Comparison of ENCODE assay signal across 10 cellular contexts in genomic region chr12:96249196-96250118, GRCh38. TPM values are rescaled to one million over a fixed set of nuclear protein-coding genes. Genes with fewer than 3 reads are reported as not detected.
DNase-seq lines count a peak whose midpoint lies in the region; ATAC-seq and TF ChIP-seq lines count a peak whose summit lies in the region.
"Had no signal": no experiment of that assay in that cellular context is flagged by ENCODE, and none has a peak within 500 bp of the region (broad histone marks: within the 10 kb centered on the region; RNA-seq: fewer than 3 reads in every experiment).

No MANE protein-coding gene starts in this region.

- peaks cover 90% of the 10 kb centered on the region for H3K36me3 Mint-ChIP-seq in activated T-cell treated with anti-CD3 and anti-CD28 coated beads, Interleukin-2, amount 50 U/mL, for 24 hours (ENCODE audit: low read depth)
- H3K36me3 Mint-ChIP-seq in type B pancreatic cell = peaks cover 41% of the 10 kb centered on the region

- H3K27me3 Mint-ChIP-seq in activated T-cell treated with anti-CD3 and anti-CD28 coated beads, Interleukin-2, amount 50 U/mL, for 24 hours = no peaks in the 10 kb centered on the region
- H3K27me3 Mint-ChIP-seq in type B pancreatic cell = no peaks in the 10 kb centered on the region

- H3K9me3 ChIP-seq in lung (ENCODE audit: control insufficient read depth in 2 of 2, insufficient read depth in 1 of 2, low read length in 1 of 2) = no peaks in the 10 kb centered on the region

- H3K4me3 ChIP-seq in cardiac fibroblast (replicated peaks in 1 of 2; ENCODE audit: low read depth in 2 of 2, low read length in 2 of 2) = no peak overlapping the region
- H3K4me3 ChIP-seq in lung = no peak overlapping the region

- peaks cover 6 to 38% of the 10 kb centered on the region in 2 donors for H3K36me3 ChIP-seq in lung (ENCODE audit: control insufficient read depth in 2 of 2, insufficient read depth in 2 of 2, low read length in 2 of 2)

- no peaks in the 10 kb centered on the region for H3K27me3 ChIP-seq in lung (ENCODE audit: control insufficient read depth, insufficient read depth)

- no peak for TF ChIP-seq CTCF in cardiac fibroblast (IDR thresholded peaks at IDR 0.05; ENCODE audit: low read depth, low read length)
- no peak for TF ChIP-seq CTCF in lung (IDR thresholded peaks at IDR 0.05; ENCODE audit: control extremely low read depth, extremely low read depth)
- TF ChIP-seq CTCF in type B pancreatic cell (conservative IDR thresholded peaks at IDR 0.05) = no peak

- H3K27ac ChIP-seq in lung (ENCODE audit: low read depth in 1 of 2, low read length in 1 of 2) = peak overlapping the region; percentile 29 to 54

- 79 to 89% methylated on average over 16 of the region's 16 CpGs for WGBS in lung, 2 donors

- peak; percentile 47 for ATAC-seq in lung (ENCODE audit: insufficient read depth, low FRiP score)

- no peak for DNase-seq in activated T-cell treated with anti-CD3 and anti-CD28 coated beads, Interleukin-2, amount 50 U/mL, for 24 hours
- DNase-seq in activated T-cell treated with anti-CD3 and anti-CD28 coated beads for 4 hours (no peak), cardiac fibroblast (ENCODE audit: low read depth in 2 of 2) (peak; percentile 74 to 83), lung (ENCODE audit: low spot score) (no peak), type B pancreatic cell (ENCODE audit: extremely low spot score, unreplicated experiment) (peak; percentile 60), NCI-H2029 treated with DMSO at 0.1 percent for 48 hours (lab: John Stamatoyannopoulos, UW) (no peak), NCI-H2171 (lab: John Stamatoyannopoulos, UW) (no peak), inferior parietal cortex (ENCODE audit: extremely low spot score) (no peak)
- DNase-seq: activated T-cell treated with anti-CD3 and anti-CD28 coated beads, Interleukin-2, amount 50 U/mL, for 4 hours; stimulated activated CD4-positive, alpha-beta T cell treated with anti-CD3 and anti-CD28 coated beads, Interleukin-15, amount 100 ng/mL, for 24 hours had no signal

- peak overlapping the region; percentile 79 for H3K27ac Mint-ChIP-seq in activated T-cell treated with anti-CD3 and anti-CD28 coated beads, Interleukin-2, amount 50 U/mL, for 24 hours
- no peak overlapping the region for H3K27ac Mint-ChIP-seq in type B pancreatic cell

- H3K9me3 Mint-ChIP-seq in activated T-cell treated with anti-CD3 and anti-CD28 coated beads, Interleukin-2, amount 50 U/mL, for 24 hours = no peaks in the 10 kb centered on the region
- peaks cover 5% of the 10 kb centered on the region for H3K9me3 Mint-ChIP-seq in type B pancreatic cell
- H3K9me3 Mint-ChIP-seq: activated T-cell treated with anti-CD3 and anti-CD28 coated beads, Interleukin-2, amount 50 U/mL, for 4 hours had no signal

- peaks cover 0 to 11% of the 10 kb centered on the region in 2 donors for H3K4me1 ChIP-seq in lung (ENCODE audit: control insufficient read depth in 2 of 2, insufficient read depth in 2 of 2, low read length in 2 of 2)

- H3K4me3 Mint-ChIP-seq in activated T-cell treated with anti-CD3 and anti-CD28 coated beads, Interleukin-2, amount 50 U/mL, for 24 hours = no peak overlapping the region
- no peak overlapping the region for H3K4me3 Mint-ChIP-seq in type B pancreatic cell
- H3K4me3 Mint-ChIP-seq: activated T-cell treated with anti-CD3 and anti-CD28 coated beads, Interleukin-2, amount 50 U/mL, for 4 hours had no signal

- peaks cover 51% of the 10 kb centered on the region for H3K4me1 Mint-ChIP-seq in activated T-cell treated with anti-CD3 and anti-CD28 coated beads, Interleukin-2, amount 50 U/mL, for 24 hours (ENCODE audit: low read depth)
- H3K4me1 Mint-ChIP-seq in type B pancreatic cell (ENCODE audit: unreplicated experiment) = peaks cover 9% of the 10 kb centered on the region

RNA-seq across cellular contexts. Expression of gene ELK3, which starts 55.3 kb away (rescaled TPM):
- total RNA-seq in lung = 10 to 100 TPM; 46.4 to 68.5 TPM
- polyA plus RNA-seq in lung = 10 to 100 TPM in 1 of 2 donors, 1 to 10 TPM in 1; 9.1 to 34.2 TPM
- total RNA-seq in type B pancreatic cell (ENCODE audit: low replicate concordance) = 17.6 and 18.0 TPM in 2 replicates

Comparison
In these comparisons a context has a peak if more than half of its experiments do, and no peak if none do; other contexts are left out.
1. DNase-seq: peak in cardiac fibroblast (2 of 2) and type B pancreatic cell (single experiment); none in activated T-cell treated with anti-CD3 and anti-CD28 coated beads, Interleukin-2, amount 50 U/mL, for 24 hours (single experiment), activated T-cell treated with anti-CD3 and anti-CD28 coated beads for 4 hours (single experiment), lung (single experiment), NCI-H2029 treated with DMSO at 0.1 percent for 48 hours (single experiment), NCI-H2171 (single experiment) and inferior parietal cortex (single experiment).